17 cellular contexts compared by ENCODE assay signal in the genomic region with DNA sequence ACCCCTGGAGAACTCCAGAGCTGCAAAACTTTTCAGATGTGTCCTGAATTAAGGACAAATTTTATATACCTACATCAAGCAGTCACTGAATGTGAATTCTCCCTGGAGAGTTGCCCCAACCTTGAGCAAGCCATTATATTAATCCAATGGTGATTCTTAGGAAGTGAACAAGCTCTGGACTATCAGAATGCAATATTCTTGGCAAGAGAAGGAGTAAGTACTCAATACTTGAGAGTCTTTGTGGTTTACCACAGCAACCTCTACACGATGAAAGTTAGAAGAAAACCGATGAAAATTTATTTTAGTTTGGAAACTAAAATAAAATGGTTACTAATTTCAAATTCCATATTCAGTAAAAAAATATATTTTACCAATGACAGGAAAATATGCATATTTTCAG. TPM values are rescaled to one million over a fixed set of nuclear protein-coding genes. Genes with fewer than 3 reads are reported as not detected.
DNase-seq lines count a peak whose midpoint lies in the region; ATAC-seq and TF ChIP-seq lines count a peak whose summit lies in the region.
"Had no signal": no experiment of that assay in that cellular context is flagged by ENCODE, and none has a peak within 500 bp of the region (broad histone marks: within the 10 kb centered on the region; RNA-seq: fewer than 3 reads in every experiment).

No MANE protein-coding gene starts in this region.

- no peak for TF ChIP-seq CTCF in AG09309 (IDR thresholded peaks at IDR 0.05; ENCODE audit: control insufficient read depth, insufficient read depth, low read depth, low read length, missing control alignments)
- TF ChIP-seq CTCF in choroid plexus epithelial cell (conservative IDR thresholded peaks at IDR 0.05; ENCODE audit: low read depth, low read length), result no peak

- DNase-seq in AG09309 (ENCODE audit: low read depth) (peak; percentile 48), LHCN-M2 (ENCODE audit: low read depth) (peak; percentile 66), choroid plexus epithelial cell (ENCODE audit: low read depth) (peak; percentile 15), non-pigmented ciliary epithelial cell (ENCODE audit: low read depth) (peak; percentile 60), GF-D8 (lab: John Stamatoyannopoulos, UW) (no peak), NCI-H446 treated with DMSO at 0.1 percent for 48 hours (lab: John Stamatoyannopoulos, UW) (no peak)
- DNase-seq: AML-193; COR-L47; H7; NCI-H187; NCI-H226; NCI-H526 treated with DMSO at 0.1 percent for 48 hours; NK-92 treated with Interleukin-12 subunit alpha and Interleukin-12 subunit beta, amount 100 ng/mL, for 24 hours; PC-9 had no signal

- H3K4me3 ChIP-seq in AG09309 (ENCODE audit: control insufficient read depth, low read depth, low read length) (no peak overlapping the region), choroid plexus epithelial cell (ENCODE audit: low read depth, low read length) (no peak overlapping the region)
- H3K4me3 ChIP-seq: PC-9, SJSA1 had no signal

- ATAC-seq in HG02588 (IDR thresholded peaks at IDR 0.05; ENCODE audit: unreplicated experiment), result no peak
- ATAC-seq in HG03439 (IDR thresholded peaks at IDR 0.05; ENCODE audit: unreplicated experiment), result no peak

RNA-seq across cellular contexts. Expression of a gene that starts 19.2 kb away (rescaled TPM):
- total RNA-seq in LHCN-M2 (2014; rRNA removed), result 5.3 and 6.2 TPM in 2 replicates
- 3.1 TPM for polyA plus RNA-seq in LHCN-M2 (2012)
- total RNA-seq: H7 had no signal

Comparison
In these comparisons a context has a peak if more than half of its experiments do, and no peak if none do; other contexts are left out.
1. DNase-seq: peak in AG09309 (single experiment), LHCN-M2 (single experiment), choroid plexus epithelial cell (single experiment) and non-pigmented ciliary epithelial cell (single experiment); none in GF-D8 (single experiment) and NCI-H446 treated with DMSO at 0.1 percent for 48 hours (single experiment).